In the genomic region with DNA sequence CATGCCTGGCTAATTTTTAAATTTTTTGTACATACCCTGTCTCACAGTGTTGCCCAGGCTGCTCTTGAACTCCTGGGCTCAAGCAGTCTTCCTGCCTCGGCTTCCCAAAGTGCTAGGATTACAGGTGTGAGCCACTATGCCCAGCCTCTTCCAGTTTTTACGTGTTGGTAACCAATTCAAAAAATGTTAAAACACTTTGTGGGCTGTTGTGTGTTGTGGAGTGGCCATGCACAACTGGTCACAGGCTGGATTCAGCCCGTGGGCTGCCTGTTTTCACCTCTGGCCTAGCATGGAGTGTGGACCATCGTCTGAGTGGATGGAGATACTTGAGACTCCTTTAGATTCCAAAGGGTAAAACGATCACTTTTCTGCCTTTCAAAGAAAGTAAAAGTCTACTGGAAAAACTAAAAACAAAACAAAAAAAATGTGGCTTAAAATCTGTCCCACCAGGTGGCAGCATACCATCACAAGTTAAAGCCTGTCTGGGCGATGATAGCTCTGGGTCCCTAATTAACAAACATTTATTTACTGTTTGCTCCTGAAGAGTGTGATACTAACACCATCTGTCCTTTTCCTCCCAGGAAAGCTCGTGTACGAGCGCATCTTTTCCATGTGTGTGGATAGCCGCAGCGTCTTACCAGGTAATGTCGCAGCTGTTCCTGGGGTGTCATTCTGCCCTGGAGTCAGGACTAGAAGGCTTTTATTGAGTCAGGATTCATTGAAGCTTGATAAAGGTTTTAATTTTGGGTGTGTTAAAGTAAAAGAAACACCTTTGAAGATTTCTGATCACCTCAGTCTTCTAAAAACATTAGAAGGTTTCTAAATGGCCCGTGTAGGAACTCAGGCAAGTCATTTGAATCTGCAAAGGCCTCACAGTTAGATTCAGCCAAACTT, we compare ENCODE assay signal across 9 cellular contexts. TPM values are rescaled to one million over a fixed set of nuclear protein-coding genes. Genes with fewer than 3 reads are reported as not detected.
DNase-seq lines count a peak whose midpoint lies in the region; ATAC-seq, FAIRE-seq and TF ChIP-seq lines count a peak whose summit lies in the region.
"Had no signal": no experiment of that assay in that cellular context is flagged by ENCODE, and none has a peak within 500 bp of the region (broad histone marks: within the 10 kb centered on the region; RNA-seq: fewer than 3 reads in every experiment).

No MANE protein-coding gene starts in this region.

- ATAC-seq in A549 (peak; percentile 56 to 58; a peak in 4 of 6 replicates), sciatic nerve (peak; percentile 71), GM19467 (IDR thresholded peaks at IDR 0.05; ENCODE audit: unreplicated experiment) (no peak), HG02759 (IDR thresholded peaks at IDR 0.05; ENCODE audit: unreplicated experiment) (no peak)
- no peak for ATAC-seq in activated CD8-positive, alpha-beta T cell treated with anti-CD3 and anti-CD28 coated beads, Interleukin-2, amount 10 ng/mL, durations not matched to agents 7 days and 5 days

- TF ChIP-seq POLR2A in A549 (IDR thresholded peaks at IDR 0.05; ENCODE audit: low read length) = no peak

- H3K36me3 Mint-ChIP-seq in activated CD8-positive, alpha-beta T cell treated with anti-CD3 and anti-CD28 coated beads, Interleukin-2, amount 10 ng/mL, durations not matched to agents 7 days and 5 days (ENCODE audit: low read depth) = peaks cover 30% of the 10 kb centered on the region

- no peak overlapping the region for H3K4me3 ChIP-seq in A549

- peak; percentile 88 for TF ChIP-seq CTCF in A549 (IDR thresholded peaks at IDR 0.05)

- H3K4me1 Mint-ChIP-seq in activated CD8-positive, alpha-beta T cell treated with anti-CD3 and anti-CD28 coated beads, Interleukin-2, amount 10 ng/mL, durations not matched to agents 7 days and 5 days (ENCODE audit: low read depth) = no peaks in the 10 kb centered on the region
- H3K4me1 Mint-ChIP-seq: immature natural killer cell had no signal

- no peak for FAIRE-seq in A549 (lab: Jason Lieb, UNC)

- H3K4me1 ChIP-seq in A549 = peaks cover 14% of the 10 kb centered on the region

- TF ChIP-seq RAD21 in A549 (conservative IDR thresholded peaks at IDR 0.05 in 1 of 2, IDR thresholded peaks at IDR 0.05 in 1 of 2) = peak; percentile 89 to 92

- peak overlapping the region in 1 of 2 experiments; percentile 43; a peak in 3 of 6 replicates for H3K27ac ChIP-seq in A549

- H3K9me3 ChIP-seq in A549 = no peaks in the 10 kb centered on the region

- intact Hi-C loops in sciatic nerve (cut with DNase I) = no loop called here

- POLR2A ChIA-PET in A549 (lab: Yijun Ruan, JAX) = interaction anchor here (0.8 kb wide), 1 partner anchor 95 kb away, joined by 3 read pairs; no protein-coding TSS in a partner anchor
- POLR2A ChIA-PET in activated CD8-positive, alpha-beta T cell treated with anti-CD3 and anti-CD28 coated beads, Interleukin-2, amount 10 ng/mL, durations not matched to agents 7 days and 5 days (lab: Charles Lee) = no interaction called here

- no peak for TF ChIP-seq EP300 in A549 (IDR thresholded peaks at IDR 0.05)

- no peak overlapping the region for H3K4me3 Mint-ChIP-seq in activated CD8-positive, alpha-beta T cell treated with anti-CD3 and anti-CD28 coated beads, Interleukin-2, amount 10 ng/mL, durations not matched to agents 7 days and 5 days
- H3K4me3 Mint-ChIP-seq: immature natural killer cell had no signal

- H3K4me2 ChIP-seq in A549 = peak overlapping the region; percentile 16; the same call in 1 of the 3 replicates

- WGBS in A549 (ENCODE audit: missing lambda C conversion rate) = 47% methylated on average over 13 of the region's 13 CpGs

- H3K27ac Mint-ChIP-seq in activated CD8-positive, alpha-beta T cell treated with anti-CD3 and anti-CD28 coated beads, Interleukin-2, amount 10 ng/mL, durations not matched to agents 7 days and 5 days = no peak overlapping the region
- H3K27ac Mint-ChIP-seq: immature natural killer cell had no signal

- peak; percentile 41 to 42 for DNase-seq in A549 (ENCODE audit: low read depth in 1 of 2, low spot score in 1 of 2)
- DNase-seq in Daoy (ENCODE audit: low read depth) = peak; percentile 7
- peak; percentile 24 for DNase-seq in NCI-H2081 treated with DMSO at 0.1 percent for 48 hours (lab: John Stamatoyannopoulos, UW)
- peak; percentile 54 for DNase-seq in activated CD8-positive, alpha-beta T cell treated with anti-CD3 and anti-CD28 coated beads, Interleukin-2, amount 10 ng/mL, durations not matched to agents 7 days and 5 days
- DNase-seq in globus pallidus (ENCODE audit: low spot score) = peak; percentile 85
- no peak for DNase-seq in sciatic nerve (ENCODE audit: low spot score)

- H3K9me3 Mint-ChIP-seq in activated CD8-positive, alpha-beta T cell treated with anti-CD3 and anti-CD28 coated beads, Interleukin-2, amount 10 ng/mL, durations not matched to agents 7 days and 5 days (ENCODE audit: insufficient read depth) = no peaks in the 10 kb centered on the region
- H3K9me3 Mint-ChIP-seq: immature natural killer cell had no signal

- no peaks in the 10 kb centered on the region for H3K27me3 Mint-ChIP-seq in activated CD8-positive, alpha-beta T cell treated with anti-CD3 and anti-CD28 coated beads, Interleukin-2, amount 10 ng/mL, durations not matched to agents 7 days and 5 days (ENCODE audit: low read depth)

- CTCF ChIA-PET in A549 (lab: Yijun Ruan, JAX) = interaction anchor here (0.6 to 20.8 kb wide), 50 partner anchors 8 to 782 kb away, joined by 3 to 328 read pairs (median 4); a partner anchor contains a TSS
- CTCF ChIA-PET in activated CD8-positive, alpha-beta T cell treated with anti-CD3 and anti-CD28 coated beads, Interleukin-2, amount 10 ng/mL, durations not matched to agents 7 days and 5 days (lab: Charles Lee) = interaction anchor here (0.7 to 7.7 kb wide), 26 partner anchors 9 to 306 kb away, joined by 3 to 70 read pairs (median 4); a partner anchor contains a TSS

TF ChIP-seq in A549, 52 proteins besides CTCF, POLR2A, EP300 and RAD21:
- TF ChIP-seq, protein P1, sequence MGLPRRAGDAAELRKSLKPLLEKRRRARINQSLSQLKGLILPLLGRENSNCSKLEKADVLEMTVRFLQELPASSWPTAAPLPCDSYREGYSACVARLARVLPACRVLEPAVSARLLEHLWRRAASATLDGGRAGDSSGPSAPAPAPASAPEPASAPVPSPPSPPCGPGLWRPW (IDR thresholded peaks at IDR 0.05) = no peak
- TF ChIP-seq SMC3 (IDR thresholded peaks at IDR 0.05) = peak; percentile 93

RNA-seq across cellular contexts. Expression of a gene that starts 45.8 kb away (rescaled TPM):
- polyA plus RNA-seq in A549 (2011; rRNA removed) (47.7 and 59.0 TPM in 2 replicates), A549 (2017; fragmentation: RNase III; extraction: RNeasy Plus Mini Kit Qiagen cat#74134 plus additional on column Dnase treatment) (35.0 to 38.4 TPM (median 37.6 TPM) in 3 replicates)
- 23.0 and 25.6 TPM in 2 replicates for polyA plus RNA-seq in A549 (2012; cell fraction: cytosol; rRNA removed)
- polyA plus RNA-seq in A549 (2012; cell fraction: nucleus; rRNA removed) = 27.7 and 28.6 TPM in 2 replicates
- 76.2 and 88.5 TPM in 2 replicates for polyA minus RNA-seq in A549 (2011; rRNA and poly(A)+ RNA removed)
- total RNA-seq in Daoy (2014; rRNA removed; shearing (Covaris generic)) = 11.8 and 12.1 TPM in 2 replicates
- 10 to 100 TPM; 61.5 to 65.1 TPM for total RNA-seq in activated CD8-positive, alpha-beta T cell treated with anti-CD3 and anti-CD28 coated beads, Interleukin-2, amount 10 ng/mL, durations not matched to agents 7 days and 5 days
- 61.4 TPM for total RNA-seq in sciatic nerve

Comparison
In these comparisons a context has a peak if more than half of its experiments do, and no peak if none do; other contexts are left out.
1. ATAC-seq: peak in A549 (2 of 2) and sciatic nerve (single experiment); none in activated CD8-positive, alpha-beta T cell treated with anti-CD3 and anti-CD28 coated beads, Interleukin-2, amount 10 ng/mL, durations not matched to agents 7 days and 5 days (single experiment), GM19467 (single experiment) and HG02759 (single experiment).